Comparison of ENCODE assay signal across 1 cellular context in the genomic region with DNA sequence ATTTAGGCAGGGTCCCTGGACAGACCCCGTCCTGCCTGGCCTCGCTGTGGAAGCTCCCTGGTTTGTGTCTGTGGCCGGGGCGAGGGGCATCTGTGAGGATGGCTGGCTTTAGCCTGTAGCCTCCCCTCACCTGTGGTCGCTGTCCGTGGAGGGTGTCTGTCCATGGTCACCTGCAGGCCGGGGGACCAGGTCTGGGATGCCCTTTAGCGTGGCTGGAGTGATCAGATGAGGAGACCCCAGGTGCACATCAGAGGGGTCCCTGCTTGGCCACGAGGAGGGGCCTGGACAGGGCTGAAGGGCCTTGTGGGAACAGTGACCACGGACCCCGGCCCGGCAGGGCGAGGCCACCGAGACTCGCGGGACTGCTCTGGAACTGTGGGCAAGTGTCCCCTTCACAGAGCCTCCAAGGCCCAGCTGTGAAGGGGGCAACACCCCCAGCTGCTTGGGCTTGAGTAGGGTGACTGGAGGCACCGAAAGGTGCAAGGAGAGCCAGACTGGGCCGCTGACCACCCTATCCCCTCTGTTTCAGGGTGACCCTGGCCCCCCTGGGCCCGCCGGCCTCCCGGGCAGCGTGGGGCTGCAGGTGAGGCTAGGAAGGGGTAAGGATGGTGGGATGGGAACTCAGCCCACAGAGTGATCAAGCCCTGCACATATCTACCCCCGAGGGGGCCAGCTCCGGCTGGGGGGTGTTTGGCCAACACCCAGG.
TF ChIP-seq lines count a peak whose summit lies in the region.

No MANE protein-coding gene starts in this region.

TF ChIP-seq in GM23338, 12 proteins besides CTCF, POLR2A, EP300 and RAD21 (continued from another document):
- TF ChIP-seq, protein P1, sequence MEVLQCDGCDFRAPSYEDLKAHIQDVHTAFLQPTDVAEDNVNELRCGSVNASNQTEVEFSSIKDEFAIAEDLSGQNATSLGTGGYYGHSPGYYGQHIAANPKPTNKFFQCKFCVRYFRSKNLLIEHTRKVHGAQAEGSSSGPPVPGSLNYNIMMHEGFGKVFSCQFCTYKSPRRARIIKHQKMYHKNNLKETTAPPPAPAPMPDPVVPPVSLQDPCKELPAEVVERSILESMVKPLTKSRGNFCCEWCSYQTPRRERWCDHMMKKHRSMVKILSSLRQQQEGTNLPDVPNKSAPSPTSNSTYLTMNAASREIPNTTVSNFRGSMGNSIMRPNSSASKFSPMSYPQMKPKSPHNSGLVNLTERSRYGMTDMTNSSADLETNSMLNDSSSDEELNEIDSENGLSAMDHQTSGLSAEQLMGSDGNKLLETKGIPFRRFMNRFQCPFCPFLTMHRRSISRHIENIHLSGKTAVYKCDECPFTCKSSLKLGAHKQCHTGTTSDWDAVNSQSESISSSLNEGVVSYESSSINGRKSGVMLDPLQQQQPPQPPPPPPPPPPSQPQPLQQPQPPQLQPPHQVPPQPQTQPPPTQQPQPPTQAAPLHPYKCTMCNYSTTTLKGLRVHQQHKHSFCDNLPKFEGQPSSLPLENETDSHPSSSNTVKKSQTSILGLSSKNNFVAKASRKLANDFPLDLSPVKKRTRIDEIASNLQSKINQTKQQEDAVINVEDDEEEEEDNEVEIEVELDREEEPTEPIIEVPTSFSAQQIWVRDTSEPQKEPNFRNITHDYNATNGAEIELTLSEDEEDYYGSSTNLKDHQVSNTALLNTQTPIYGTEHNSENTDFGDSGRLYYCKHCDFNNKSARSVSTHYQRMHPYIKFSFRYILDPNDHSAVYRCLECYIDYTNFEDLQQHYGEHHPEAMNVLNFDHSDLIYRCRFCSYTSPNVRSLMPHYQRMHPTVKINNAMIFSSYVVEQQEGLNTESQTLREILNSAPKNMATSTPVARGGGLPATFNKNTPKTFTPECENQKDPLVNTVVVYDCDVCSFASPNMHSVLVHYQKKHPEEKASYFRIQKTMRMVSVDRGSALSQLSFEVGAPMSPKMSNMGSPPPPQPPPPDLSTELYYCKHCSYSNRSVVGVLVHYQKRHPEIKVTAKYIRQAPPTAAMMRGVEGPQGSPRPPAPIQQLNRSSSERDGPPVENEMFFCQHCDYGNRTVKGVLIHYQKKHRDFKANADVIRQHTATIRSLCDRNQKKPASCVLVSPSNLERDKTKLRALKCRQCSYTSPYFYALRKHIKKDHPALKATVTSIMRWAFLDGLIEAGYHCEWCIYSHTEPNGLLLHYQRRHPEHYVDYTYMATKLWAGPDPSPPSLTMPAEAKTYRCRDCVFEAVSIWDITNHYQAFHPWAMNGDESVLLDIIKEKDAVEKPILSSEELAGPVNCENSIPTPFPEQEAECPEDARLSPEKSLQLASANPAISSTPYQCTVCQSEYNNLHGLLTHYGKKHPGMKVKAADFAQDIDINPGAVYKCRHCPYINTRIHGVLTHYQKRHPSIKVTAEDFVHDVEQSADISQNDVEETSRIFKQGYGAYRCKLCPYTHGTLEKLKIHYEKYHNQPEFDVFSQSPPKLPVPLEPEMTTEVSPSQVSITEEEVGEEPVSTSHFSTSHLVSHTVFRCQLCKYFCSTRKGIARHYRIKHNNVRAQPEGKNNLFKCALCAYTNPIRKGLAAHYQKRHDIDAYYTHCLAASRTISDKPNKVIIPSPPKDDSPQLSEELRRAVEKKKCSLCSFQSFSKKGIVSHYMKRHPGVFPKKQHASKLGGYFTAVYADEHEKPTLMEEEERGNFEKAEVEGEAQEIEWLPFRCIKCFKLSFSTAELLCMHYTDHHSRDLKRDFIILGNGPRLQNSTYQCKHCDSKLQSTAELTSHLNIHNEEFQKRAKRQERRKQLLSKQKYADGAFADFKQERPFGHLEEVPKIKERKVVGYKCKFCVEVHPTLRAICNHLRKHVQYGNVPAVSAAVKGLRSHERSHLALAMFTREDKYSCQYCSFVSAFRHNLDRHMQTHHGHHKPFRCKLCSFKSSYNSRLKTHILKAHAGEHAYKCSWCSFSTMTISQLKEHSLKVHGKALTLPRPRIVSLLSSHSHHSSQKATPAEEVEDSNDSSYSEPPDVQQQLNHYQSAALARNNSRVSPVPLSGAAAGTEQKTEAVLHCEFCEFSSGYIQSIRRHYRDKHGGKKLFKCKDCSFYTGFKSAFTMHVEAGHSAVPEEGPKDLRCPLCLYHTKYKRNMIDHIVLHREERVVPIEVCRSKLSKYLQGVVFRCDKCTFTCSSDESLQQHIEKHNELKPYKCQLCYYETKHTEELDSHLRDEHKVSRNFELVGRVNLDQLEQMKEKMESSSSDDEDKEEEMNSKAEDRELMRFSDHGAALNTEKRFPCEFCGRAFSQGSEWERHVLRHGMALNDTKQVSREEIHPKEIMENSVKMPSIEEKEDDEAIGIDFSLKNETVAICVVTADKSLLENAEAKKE (CRISPR knock-in tag; IDR thresholded peaks at IDR 0.05), result no peak
- no peak for TF ChIP-seq CREB1 (CRISPR knock-in tag; IDR thresholded peaks at IDR 0.05; ENCODE audit: low read depth)
